ENCODE assay signal across 1 cellular context in the genomic region with DNA sequence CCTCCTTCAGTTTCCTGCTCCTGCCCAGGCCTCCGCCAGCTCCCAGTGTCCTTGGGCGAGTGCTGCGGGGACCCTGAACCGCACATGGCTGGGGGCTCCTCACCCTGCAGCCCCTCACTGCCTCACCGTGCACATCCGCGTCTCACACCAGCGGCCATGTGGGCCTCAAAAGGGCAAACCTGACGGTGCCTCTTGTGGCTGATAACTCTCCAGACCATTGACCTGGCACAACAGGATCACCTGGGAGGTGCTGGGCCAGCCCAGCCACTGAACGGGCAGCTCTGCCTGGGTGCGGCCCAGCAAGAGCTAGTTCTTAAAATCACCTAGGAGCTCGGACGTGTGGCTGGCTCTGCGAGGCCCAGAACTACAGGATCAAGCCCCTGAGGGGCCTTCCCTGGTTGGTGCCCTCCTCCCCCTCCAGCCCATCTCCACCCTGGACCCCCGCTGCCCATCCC.
A peak's percentile ranks its signal among the peaks of the same experiment; 100 is the strongest.
TF ChIP-seq lines count a peak whose summit lies in the region.

No MANE protein-coding gene starts in this region.

TF ChIP-seq in HepG2, 621 proteins besides CTCF, POLR2A, EP300 and RAD21 (continued from another document):
- TF ChIP-seq ZNF609 (CRISPR knock-in tag; IDR thresholded peaks at IDR 0.05; ENCODE audit: borderline replicate concordance) = no peak
- no peak for TF ChIP-seq MED1 (CRISPR knock-in tag; IDR thresholded peaks at IDR 0.05)
- peak; percentile 53; the same call in 1 of the 2 replicates for TF ChIP-seq ZNF446 (CRISPR knock-in tag; IDR thresholded peaks at IDR 0.05)
- no peak for TF ChIP-seq MXI1 (IDR thresholded peaks at IDR 0.05; ENCODE audit: borderline replicate concordance, low read depth, low read length)
- no peak for TF ChIP-seq ZSCAN21 (CRISPR knock-in tag; IDR thresholded peaks at IDR 0.05; ENCODE audit: borderline replicate concordance)
- TF ChIP-seq ZNF841 (CRISPR knock-in tag; IDR thresholded peaks at IDR 0.05; ENCODE audit: borderline replicate concordance) = no peak
- 0 out of 2 replicates have a peak, but pooled peaks have one; percentile 6 for TF ChIP-seq KDM4B (CRISPR knock-in tag; IDR thresholded peaks at IDR 0.05)
- TF ChIP-seq ZNF777 (CRISPR knock-in tag; IDR thresholded peaks at IDR 0.05) = no peak
- TF ChIP-seq ZFY (CRISPR knock-in tag; IDR thresholded peaks at IDR 0.05) = no peak
- TF ChIP-seq E2F1 (CRISPR knock-in tag; IDR thresholded peaks at IDR 0.05) = no peak
- TF ChIP-seq HNF1A (IDR thresholded peaks at IDR 0.05; ENCODE audit: low read depth) = peak; percentile 3; the same call in 1 of the 2 replicates
- TF ChIP-seq HNF1A (CRISPR knock-in tag; IDR thresholded peaks at IDR 0.05; ENCODE audit: borderline replicate concordance) = no peak; the same call in 1 of the 2 replicates
- no peak for TF ChIP-seq ZNF230 (CRISPR knock-in tag; IDR thresholded peaks at IDR 0.05)
- TF ChIP-seq ZNF121 (CRISPR knock-in tag; IDR thresholded peaks at IDR 0.05) = no peak
- TF ChIP-seq HNRNPK (IDR thresholded peaks at IDR 0.05; ENCODE audit: low read depth, low read length, poor library complexity, severe bottlenecking) = no peak
- no peak for TF ChIP-seq POGZ (CRISPR knock-in tag; IDR thresholded peaks at IDR 0.05)
- TF ChIP-seq MED8 (CRISPR knock-in tag; IDR thresholded peaks at IDR 0.05; ENCODE audit: insufficient replicate concordance) = no peak
- no peak for TF ChIP-seq PHF20 (CRISPR knock-in tag; IDR thresholded peaks at IDR 0.05)
- no peak for TF ChIP-seq CAMTA2 (CRISPR knock-in tag; IDR thresholded peaks at IDR 0.05; ENCODE audit: borderline replicate concordance)
- no peak for TF ChIP-seq FOXA1 (IDR thresholded peaks at IDR 0.05)
- TF ChIP-seq FOXA1 (CRISPR knock-in tag; IDR thresholded peaks at IDR 0.05) = no peak
- TF ChIP-seq CBX2 (IDR thresholded peaks at IDR 0.05; ENCODE audit: low read depth, low read length) = no peak
- TF ChIP-seq CBX2 (CRISPR knock-in tag; IDR thresholded peaks at IDR 0.05; ENCODE audit: low read depth) = no peak
- no peak for TF ChIP-seq ZNF205 (CRISPR knock-in tag; IDR thresholded peaks at IDR 0.05)
- TF ChIP-seq NFYB (CRISPR knock-in tag; IDR thresholded peaks at IDR 0.05) = no peak
- TF ChIP-seq ZSCAN20 (CRISPR knock-in tag; IDR thresholded peaks at IDR 0.05; ENCODE audit: borderline replicate concordance) = no peak
- no peak for TF ChIP-seq STAG1 (CRISPR knock-in tag; IDR thresholded peaks at IDR 0.05)
TF ChIP-seq in HepG2: peak in this region for 58.
